In the genomic region with DNA sequence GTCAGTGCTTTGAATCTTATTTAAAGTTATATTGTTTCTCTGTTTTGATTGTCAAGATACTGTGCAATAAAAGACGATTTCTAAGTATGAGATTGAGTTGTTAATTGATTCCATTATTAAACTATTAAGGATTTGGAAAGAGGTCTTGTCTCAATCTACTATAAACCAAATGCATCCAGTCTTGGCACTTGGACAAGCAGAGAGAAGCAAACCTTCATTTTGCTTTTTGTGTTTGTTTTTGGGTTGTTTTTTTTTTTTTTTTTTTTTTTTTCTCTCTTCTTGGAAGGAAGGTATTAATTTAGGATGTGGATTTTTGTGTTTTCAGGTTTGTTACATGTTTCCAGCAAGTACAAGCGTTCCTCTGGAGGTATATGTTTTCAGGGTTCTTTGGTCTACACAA, we compare ENCODE assay signal across 10 cellular contexts. TPM values are rescaled to one million over a fixed set of nuclear protein-coding genes. Genes with fewer than 3 reads are reported as not detected.
DNase-seq lines count a peak whose midpoint lies in the region; TF ChIP-seq lines count a peak whose summit lies in the region.
"Had no signal": no experiment of that assay in that cellular context is flagged by ENCODE, and none has a peak within 500 bp of the region (broad histone marks: within the 10 kb centered on the region; RNA-seq: fewer than 3 reads in every experiment).

No MANE protein-coding gene starts in this region.

- peak overlapping the region; percentile 42 for H3K27ac Mint-ChIP-seq in activated naive CD4-positive, alpha-beta T cell treated with anti-CD3 and anti-CD28 coated beads, Interleukin-2, amount 50 U/mL, for 24 hours
- peak overlapping the region; percentile 85 for H3K27ac Mint-ChIP-seq in type B pancreatic cell

- peaks cover 42% of the 10 kb centered on the region for H3K79me1 ChIP-seq in mesenchymal stem cell (replicated peaks; ENCODE audit: low read length, poor library complexity, severe bottlenecking)

- H3K4me1 Mint-ChIP-seq in activated naive CD4-positive, alpha-beta T cell treated with anti-CD3 and anti-CD28 coated beads, Interleukin-2, amount 50 U/mL, for 24 hours: peaks cover 42% of the 10 kb centered on the region
- peaks cover 24% of the 10 kb centered on the region for H3K4me1 Mint-ChIP-seq in type B pancreatic cell (ENCODE audit: unreplicated experiment)

- no peak overlapping the region for H3K18ac ChIP-seq in mesenchymal stem cell (ENCODE audit: low read depth in 1 of 2, low read length in 2 of 2)

- no peak overlapping the region for H2AK5ac ChIP-seq in mesenchymal stem cell (ENCODE audit: low read length, severe bottlenecking)

- H4K8ac ChIP-seq in mesenchymal stem cell (ENCODE audit: low read length): no peak overlapping the region

- H3K4ac ChIP-seq in mesenchymal stem cell (ENCODE audit: low read depth in 1 of 2, low read length in 2 of 2): no peak overlapping the region

- H3K9me3 ChIP-seq in ascending aorta: no peaks in the 10 kb centered on the region
- H3K9me3 ChIP-seq in mesenchymal stem cell (ENCODE audit: control insufficient read depth, low read length): no peaks in the 10 kb centered on the region

- peak overlapping the region; percentile 88 for H3K4me3 Mint-ChIP-seq in activated naive CD4-positive, alpha-beta T cell treated with anti-CD3 and anti-CD28 coated beads, Interleukin-2, amount 50 U/mL, for 24 hours
- H3K4me3 Mint-ChIP-seq in type B pancreatic cell: peak overlapping the region; percentile 91

- no peak for DNase-seq in activated naive CD4-positive, alpha-beta T cell (lab: John Stamatoyannopoulos, UW)
- DNase-seq in ascending aorta (ENCODE audit: low spot score in 2 of 2): no peak
- DNase-seq in mesenchymal stem cell: no peak
- no peak for DNase-seq in type B pancreatic cell (ENCODE audit: extremely low spot score, unreplicated experiment)
- no peak for DNase-seq in AML-193 (lab: John Stamatoyannopoulos, UW)
- DNase-seq in H7: no peak
- DNase-seq in GM10248 (ENCODE audit: extremely low spot score): no peak
- DNase-seq: stimulated activated naive CD4-positive, alpha-beta T cell treated with Interleukin-2 at 50 U/mL for 16 hours; WERI-Rb-1 had no signal

- WGBS in mesenchymal stem cell: 95% methylated on average over 1 of the region's 2 CpGs

- CTCF ChIA-PET in GM10248 (lab: Yijun Ruan, JAX): interaction anchor here (1.5 to 3.5 kb wide), 5 partner anchors 9 to 125 kb away, joined by 4 to 18 read pairs (median 6); no protein-coding TSS in a partner anchor

- no peak overlapping the region for H2BK12ac ChIP-seq in mesenchymal stem cell (ENCODE audit: low read length in 2 of 2)

- no peaks in the 10 kb centered on the region for H3K9me3 Mint-ChIP-seq in activated naive CD4-positive, alpha-beta T cell treated with anti-CD3 and anti-CD28 coated beads, Interleukin-2, amount 50 U/mL, for 24 hours
- no peaks in the 10 kb centered on the region for H3K9me3 Mint-ChIP-seq in type B pancreatic cell

- TF ChIP-seq CTCF in ascending aorta (IDR thresholded peaks at IDR 0.05) (no peak), type B pancreatic cell (conservative IDR thresholded peaks at IDR 0.05) (no peak), GM10248 (IDR thresholded peaks at IDR 0.05; ENCODE audit: control extremely low read depth, extremely low read depth, low read depth, missing control alignments) (no peak)

- H2BK15ac ChIP-seq in mesenchymal stem cell (ENCODE audit: low read depth, poor library complexity, severe bottlenecking): no peak overlapping the region

- peak overlapping the region; percentile 79 to 92 for H3K4me3 ChIP-seq in ascending aorta
- H3K4me3 ChIP-seq in mesenchymal stem cell (ENCODE audit: insufficient read depth in 1 of 2, low read depth in 1 of 2, low read length in 2 of 2): peak overlapping the region in 1 of 2 experiments; percentile 92
- H3K4me3 ChIP-seq in H7 (ENCODE audit: insufficient read depth, low read depth, low read length): no peak overlapping the region

- POLR2A ChIA-PET in GM10248 (lab: Yijun Ruan, JAX): no interaction called here

- no peaks in the 10 kb centered on the region for H3K36me3 Mint-ChIP-seq in activated naive CD4-positive, alpha-beta T cell treated with anti-CD3 and anti-CD28 coated beads, Interleukin-2, amount 50 U/mL, for 24 hours
- peaks cover 5% of the 10 kb centered on the region for H3K36me3 Mint-ChIP-seq in type B pancreatic cell

- H3K27me3 ChIP-seq in ascending aorta (no peaks in the 10 kb centered on the region), mesenchymal stem cell (ENCODE audit: control insufficient read depth in 1 of 2, insufficient read depth in 1 of 2, low read length in 2 of 2) (no peaks in the 10 kb centered on the region), H7 (ENCODE audit: control insufficient read depth, insufficient read depth, low read length) (peaks cover 55% of the 10 kb centered on the region)

- H3K27ac ChIP-seq in ascending aorta (no peak overlapping the region), mesenchymal stem cell (ENCODE audit: low read length, poor library complexity, severe bottlenecking) (no peak overlapping the region)
- H3K27ac ChIP-seq: WERI-Rb-1 had no signal

- H3K23ac ChIP-seq in mesenchymal stem cell (ENCODE audit: low read length in 2 of 2): no peak overlapping the region

- H3K14ac ChIP-seq in mesenchymal stem cell (ENCODE audit: low read length in 2 of 2): no peak overlapping the region

- H2BK5ac ChIP-seq in mesenchymal stem cell (ENCODE audit: low read depth, low read length, poor library complexity, severe bottlenecking): no peak overlapping the region

- no peak overlapping the region for H2AFZ ChIP-seq in mesenchymal stem cell (ENCODE audit: low read depth, low read length)

- no peak overlapping the region for H4K91ac ChIP-seq in mesenchymal stem cell (ENCODE audit: low read length)

- no peaks in the 10 kb centered on the region for H3K36me3 ChIP-seq in ascending aorta
- H3K36me3 ChIP-seq in mesenchymal stem cell (ENCODE audit: control insufficient read depth in 1 of 2, insufficient read depth in 2 of 2, low read depth in 1 of 2, low read length in 2 of 2): peaks cover 0 to 5% of the 10 kb centered on the region in 2 experiments
- H3K36me3 ChIP-seq in H7 (replicated peaks; ENCODE audit: control insufficient read depth, insufficient read depth, low read length): no peaks in the 10 kb centered on the region
- H3K36me3 ChIP-seq: WERI-Rb-1 had no signal

- peak overlapping the region; percentile 95 for H3K9ac ChIP-seq in mesenchymal stem cell (ENCODE audit: low read length)

- H3K4me2 ChIP-seq in mesenchymal stem cell (ENCODE audit: low read length, poor library complexity, severe bottlenecking): no peak overlapping the region

- no peak overlapping the region for H2BK120ac ChIP-seq in mesenchymal stem cell (ENCODE audit: low read depth, low read length)

- no peaks in the 10 kb centered on the region for H3K27me3 Mint-ChIP-seq in activated naive CD4-positive, alpha-beta T cell treated with anti-CD3 and anti-CD28 coated beads, Interleukin-2, amount 50 U/mL, for 24 hours
- H3K27me3 Mint-ChIP-seq in type B pancreatic cell: peaks cover 29% of the 10 kb centered on the region

- intact Hi-C loops in ascending aorta (cut with DNase I): no loop called here

- H3K4me1 ChIP-seq in ascending aorta: peaks cover 2 to 10% of the 10 kb centered on the region in 2 donors
- peaks cover 11% of the 10 kb centered on the region for H3K4me1 ChIP-seq in mesenchymal stem cell (ENCODE audit: control insufficient read depth, insufficient read depth, low read depth, low read length)

RNA-seq across cellular contexts. Expression of gene PRKCE, which starts 1.6 kb away (rescaled TPM):
- total RNA-seq in ascending aorta (4.6 TPM), type B pancreatic cell (ENCODE audit: low replicate concordance) (9.5 and 21.2 TPM in 2 replicates)
- polyA plus RNA-seq in mesenchymal stem cell (2013, experiment 1 of 2): 10.6 TPM
- polyA plus RNA-seq in mesenchymal stem cell (2013, experiment 2 of 2): 11.5 TPM
- total RNA-seq in H7 (2014; rRNA removed; shearing (Covaris generic)): 1.2 and 1.9 TPM in 2 replicates

RNA-seq across cellular contexts. Expression of gene SRBD1, which starts 42.1 kb away (rescaled TPM):
- total RNA-seq in ascending aorta (7.6 TPM), type B pancreatic cell (ENCODE audit: low replicate concordance) (10.7 and 19.3 TPM in 2 replicates)
- polyA plus RNA-seq in mesenchymal stem cell (2013, experiment 1 of 2): 7.5 TPM
- 7.7 TPM for polyA plus RNA-seq in mesenchymal stem cell (2013, experiment 2 of 2)
- 22.2 and 24.1 TPM in 2 replicates for total RNA-seq in H7 (2014; rRNA removed; shearing (Covaris generic))
